In genomic region chr5:6749026-6749716, GRCh38 we compare ENCODE assay signal across 25 cellular contexts. TPM values are rescaled to one million over a fixed set of nuclear protein-coding genes. Genes with fewer than 3 reads are reported as not detected.
A peak's percentile ranks its signal among the peaks of the same experiment; 100 is the strongest.
DNase-seq lines count a peak whose midpoint lies in the region; ATAC-seq, FAIRE-seq and TF ChIP-seq lines count a peak whose summit lies in the region.
"Had no signal": no experiment of that assay in that cellular context is flagged by ENCODE, and none has a peak within 500 bp of the region (broad histone marks: within the 10 kb centered on the region; RNA-seq: fewer than 3 reads in every experiment).

No MANE protein-coding gene starts in this region.

- WGBS in trophoblast cell (ENCODE audit: extremely low coverage, insufficient coverage, insufficient read length), result 100% methylated on average over 3 of the region's 22 CpGs

- no peak overlapping the region for H4K8ac ChIP-seq in trophoblast cell (ENCODE audit: low read depth, low read length)

- no peak overlapping the region for H3K9ac ChIP-seq in trophoblast cell (ENCODE audit: low read length)
- H3K9ac ChIP-seq in kidney (ENCODE audit: low read length in 2 of 2), result no peak overlapping the region
- H3K9ac ChIP-seq: BLaER1 had no signal

- no peak overlapping the region for H2AFZ ChIP-seq in trophoblast cell (ENCODE audit: insufficient read depth, low read length, poor library complexity)
- H2AFZ ChIP-seq: GM23338, PC-9 had no signal

- H3K36me3 ChIP-seq in trophoblast cell (ENCODE audit: control insufficient read depth in 1 of 2, insufficient read depth in 2 of 2, low read length in 2 of 2) (peaks cover 53 to 67% of the 10 kb centered on the region in 2 experiments), upper lobe of right lung (peaks cover 88% of the 10 kb centered on the region), kidney (ENCODE audit: control insufficient read depth in 1 of 2, insufficient read depth in 2 of 2, low read length in 2 of 2) (peaks cover 39 to 54% of the 10 kb centered on the region in 2 donors)

- peaks cover 7% of the 10 kb centered on the region for H3K4me1 Mint-ChIP-seq in activated naive CD4-positive, alpha-beta T cell treated with anti-CD3 and anti-CD28 coated beads for 36 hours (ENCODE audit: low read depth)
- peaks cover 25% of the 10 kb centered on the region for H3K4me1 Mint-ChIP-seq in WTC11

- H3K18ac ChIP-seq in trophoblast cell (ENCODE audit: low read length), result peak overlapping the region; percentile 41

- H3K4me3 ChIP-seq in trophoblast cell (ENCODE audit: low read depth, low read length), result no peak overlapping the region
- no peak overlapping the region for H3K4me3 ChIP-seq in upper lobe of right lung
- H3K4me3 ChIP-seq in kidney (ENCODE audit: low read length in 2 of 2), result no peak overlapping the region
- H3K4me3 ChIP-seq: BLaER1, GM23338, HAP-1, PC-9 had no signal

- no peak overlapping the region for H3K14ac ChIP-seq in trophoblast cell (ENCODE audit: low read length)

- no peak overlapping the region for H3K4me3 Mint-ChIP-seq in activated naive CD4-positive, alpha-beta T cell treated with anti-CD3 and anti-CD28 coated beads for 36 hours
- H3K4me3 Mint-ChIP-seq in WTC11, result no peak overlapping the region
- H3K4me3 Mint-ChIP-seq: CD4-positive, CD25-positive, alpha-beta regulatory T cell; GM23338 had no signal

- H3K36me3 Mint-ChIP-seq in activated naive CD4-positive, alpha-beta T cell treated with anti-CD3 and anti-CD28 coated beads for 36 hours (ENCODE audit: low read depth), result peaks cover 58% of the 10 kb centered on the region
- peaks cover 72% of the 10 kb centered on the region for H3K36me3 Mint-ChIP-seq in WTC11

- H3K9me3 ChIP-seq in trophoblast cell (ENCODE audit: insufficient read depth, low read depth, low read length), result peaks cover 2% of the 10 kb centered on the region
- no peaks in the 10 kb centered on the region for H3K9me3 ChIP-seq in upper lobe of right lung
- no peaks in the 10 kb centered on the region for H3K9me3 ChIP-seq in kidney (ENCODE audit: control insufficient read depth in 1 of 2, low read length in 2 of 2)
- H3K9me3 ChIP-seq: BLaER1, HAP-1 had no signal

- no peak overlapping the region for H3K27ac ChIP-seq in trophoblast cell (ENCODE audit: low read depth, low read length)
- no peak overlapping the region for H3K27ac ChIP-seq in upper lobe of right lung
- no peak overlapping the region for H3K27ac ChIP-seq in kidney (ENCODE audit: low read depth in 2 of 2, low read length in 2 of 2)
- H3K27ac ChIP-seq: BLaER1, PC-9 had no signal

- H3K4me1 ChIP-seq in trophoblast cell (ENCODE audit: control insufficient read depth in 1 of 2, insufficient read depth in 2 of 2, low read length in 2 of 2) (no peaks in the 10 kb centered on the region), upper lobe of right lung (no peaks in the 10 kb centered on the region), kidney (ENCODE audit: control insufficient read depth in 1 of 2, insufficient read depth in 1 of 2, low read depth in 1 of 2, low read length in 2 of 2) (peaks cover 0 to 3% of the 10 kb centered on the region in 2 donors)
- H3K4me1 ChIP-seq: BLaER1, HAP-1 had no signal

- FAIRE-seq in kidney (lab: Jason Lieb, UNC), result no peak
- FAIRE-seq: A204.1, D721Med, GM18507 had no signal

- intact Hi-C loops in activated naive CD4-positive, alpha-beta T cell treated with anti-CD3 and anti-CD28 coated beads for 36 hours (cut with micrococcal nuclease), result loop anchor here (5.0 kb wide), 2 partner anchors 457 to 1257 kb away; no protein-coding TSS in a partner anchor
- intact Hi-C loops in upper lobe of right lung (cut with DNase I) (loop anchor here (10.0 kb wide), 1 partner anchor 114 kb away; the partner anchor contains the start of genes NSUN2 and SRD5A1), kidney (cut with DNase I) (loop anchor here (10.0 kb wide), 1 partner anchor 114 kb away; the partner anchor contains the start of genes NSUN2 and SRD5A1)

- no peak overlapping the region for H3K27ac Mint-ChIP-seq in activated naive CD4-positive, alpha-beta T cell treated with anti-CD3 and anti-CD28 coated beads for 36 hours
- H3K27ac Mint-ChIP-seq in WTC11, result peak overlapping the region; percentile 52; the same call in 1 of the 2 replicates

- H3K79me2 ChIP-seq in trophoblast cell (ENCODE audit: control insufficient read depth, insufficient read depth, low read length, poor library complexity), result no peaks in the 10 kb centered on the region

- no peaks in the 10 kb centered on the region for H3K27me3 Mint-ChIP-seq in activated naive CD4-positive, alpha-beta T cell treated with anti-CD3 and anti-CD28 coated beads for 36 hours (ENCODE audit: low read depth)
- H3K27me3 Mint-ChIP-seq in WTC11 (ENCODE audit: low read depth), result no peaks in the 10 kb centered on the region
- H3K27me3 Mint-ChIP-seq: CD4-positive, CD25-positive, alpha-beta regulatory T cell had no signal

- CTCF ChIA-PET in activated naive CD4-positive, alpha-beta T cell treated with anti-CD3 and anti-CD28 coated beads for 36 hours (lab: Charles Lee), result interaction anchor here (1.0 kb wide), 2 partner anchors 16 to 18 kb away, joined by 3 to 4 read pairs; no protein-coding TSS in a partner anchor
- CTCF ChIA-PET in WTC11 (lab: Charles Lee), result interaction anchor here (1.3 kb wide), 1 partner anchor 10 kb away, joined by 5 read pairs; no protein-coding TSS in a partner anchor

- H2BK12ac ChIP-seq in trophoblast cell (ENCODE audit: low read length), result no peak overlapping the region

- ATAC-seq in WTC11 (no peak), upper lobe of right lung (no peak)
- ATAC-seq: GM23338 had no signal

- H3K9me3 Mint-ChIP-seq in activated naive CD4-positive, alpha-beta T cell treated with anti-CD3 and anti-CD28 coated beads for 36 hours, result no peaks in the 10 kb centered on the region
- H3K9me3 Mint-ChIP-seq in WTC11, result no peaks in the 10 kb centered on the region
- H3K9me3 Mint-ChIP-seq: CD4-positive, CD25-positive, alpha-beta regulatory T cell; GM23338 had no signal

- no peak overlapping the region for H3K4me2 ChIP-seq in trophoblast cell (ENCODE audit: low read length)
- H3K4me2 ChIP-seq: BLaER1, GM23338, PC-9 had no signal

- no peak overlapping the region for H3K4ac ChIP-seq in trophoblast cell (ENCODE audit: low read depth, low read length)

- H3K27me3 ChIP-seq in trophoblast cell (ENCODE audit: insufficient read depth, low read length) (no peaks in the 10 kb centered on the region), upper lobe of right lung (no peaks in the 10 kb centered on the region)
- H3K27me3 ChIP-seq: BLaER1 had no signal

- no peak overlapping the region for H4K12ac ChIP-seq in trophoblast cell (ENCODE audit: low read depth, low read length)

- H2BK120ac ChIP-seq in trophoblast cell (ENCODE audit: insufficient read depth, low read length, poor library complexity), result no peak overlapping the region

- H3K23ac ChIP-seq in trophoblast cell (ENCODE audit: low read length), result no peak overlapping the region

- DNase-seq in activated naive CD4-positive, alpha-beta T cell treated with anti-CD3 and anti-CD28 coated beads, Interleukin-2, amount 50 U/mL, for 16 hours, result peak; percentile 1
- no peak for DNase-seq in activated naive CD4-positive, alpha-beta T cell treated with anti-CD3 and anti-CD28 coated beads for 36 hours
- DNase-seq in WTC11 (ENCODE audit: low spot score) (no peak), trophoblast cell (no peak), upper lobe of right lung (peak; percentile 34), SIG-M5 treated with dmso at 0.1 percent for 504 hours (lab: John Stamatoyannopoulos, UW; ENCODE audit: unreplicated experiment) (no peak), kidney (no peak)
- DNase-seq: CD4-positive, CD25-positive, alpha-beta regulatory T cell; KBM-7; NCI-H1105 treated with DMSO at 0.1 percent for 48 hours; NCI-H146; NCI-H1930; NCI-H2107; NCI-H446; NCI-H526; NCI-H82; NK-92 treated with Interleukin-12 subunit alpha and Interleukin-12 subunit beta, amount 100 ng/mL, for 24 hours; PC-9; Right ventricle myocardium superior had no signal

- no peaks in the 10 kb centered on the region for H3K79me1 ChIP-seq in trophoblast cell (ENCODE audit: low read length)

- no peak overlapping the region for H2AK5ac ChIP-seq in trophoblast cell (ENCODE audit: low read length)

- H2BK5ac ChIP-seq in trophoblast cell (ENCODE audit: low read depth, low read length, poor library complexity), result no peak overlapping the region

- POLR2A ChIA-PET in WTC11 (lab: Charles Lee), result no interaction called here

- TF ChIP-seq CTCF in WTC11 (IDR thresholded peaks at IDR 0.05) (no peak), upper lobe of right lung (IDR thresholded peaks at IDR 0.05) (no peak), kidney (IDR thresholded peaks at IDR 0.05; ENCODE audit: borderline replicate concordance, extremely low read depth, insufficient read depth) (no peak)

- H4K91ac ChIP-seq in trophoblast cell (ENCODE audit: low read depth, low read length), result no peak overlapping the region

TF ChIP-seq in WTC11, 78 proteins besides CTCF, POLR2A, EP300 and RAD21 (continues in another document):
- TF ChIP-seq ATF6 (CRISPR knock-in tag; IDR thresholded peaks at IDR 0.05), result no peak
- TF ChIP-seq CREB1 (CRISPR knock-in tag; IDR thresholded peaks at IDR 0.05), result no peak
- TF ChIP-seq CREM (CRISPR knock-in tag; IDR thresholded peaks at IDR 0.05), result no peak
- no peak for TF ChIP-seq ZMAT4 (CRISPR knock-in tag; IDR thresholded peaks at IDR 0.05)
- no peak for TF ChIP-seq ATF1 (CRISPR knock-in tag; IDR thresholded peaks at IDR 0.05)
- TF ChIP-seq ZNF121 (CRISPR knock-in tag; IDR thresholded peaks at IDR 0.05), result no peak

RNA-seq across cellular contexts. Expression of gene TENT4A, which starts 35.9 kb away (rescaled TPM):
- 10 to 100 TPM; 30.0 to 30.2 TPM for total RNA-seq in activated naive CD4-positive, alpha-beta T cell treated with anti-CD3 and anti-CD28 coated beads for 36 hours
- 28.7 to 29.4 TPM (median 29.2 TPM) in 3 replicates for total RNA-seq in WTC11 (2021)
- 27.5 and 27.8 TPM in 2 replicates for polyA plus RNA-seq in trophoblast cell (2013)
- total RNA-seq in upper lobe of right lung, result 19.9 TPM
- 22.8 TPM for total RNA-seq in kidney
- 4.8 TPM for polyA plus RNA-seq in kidney (ENCODE audit: insufficient read depth, low read depth, low replicate concordance)

Comparison
In these comparisons a context has a peak if more than half of its experiments do, and no peak if none do; other contexts are left out.
1. DNase-seq: peak in activated naive CD4-positive, alpha-beta T cell treated with anti-CD3 and anti-CD28 coated beads, Interleukin-2, amount 50 U/mL, for 16 hours (single experiment) and upper lobe of right lung (single experiment); none in activated naive CD4-positive, alpha-beta T cell treated with anti-CD3 and anti-CD28 coated beads for 36 hours (single experiment), WTC11 (single experiment), trophoblast cell (0 of 2), SIG-M5 treated with dmso at 0.1 percent for 504 hours (single experiment) and kidney (single experiment).